In genomic region chrX:68935362-68935761, GRCh38 we compare ENCODE assay signal across 14 cellular contexts.
"Had no signal": no experiment of that assay in that cellular context is flagged by ENCODE, and none has a peak within 500 bp of the region (broad histone marks: within the 10 kb centered on the region; RNA-seq: fewer than 3 reads in every experiment).

No MANE protein-coding gene starts in this region.

- H3K27me3 ChIP-seq: brain microvascular endothelial cell, SJSA1, suprapubic skin, upper lobe of left lung had no signal

- FAIRE-seq: TTC549 had no signal

- H3K36me3 ChIP-seq: brain microvascular endothelial cell, SJSA1, suprapubic skin, upper lobe of left lung had no signal

- DNase-seq: activated CD4-positive, alpha-beta T cell treated with anti-CD3 and anti-CD28 coated beads for 48 hours; activated CD8-positive, alpha-beta memory T cell treated with anti-CD3 and anti-CD28 coated beads, Interleukin-2, amount 50 U/mL, for 48 hours; activated naive CD8-positive, alpha-beta T cell treated with anti-CD3 and anti-CD28 coated beads, Interleukin-2, amount 10 ng/mL, durations not matched to agents 7 days and 5 days; brain microvascular endothelial cell; dermis blood vessel endothelial cell; hippocampal formation; stimulated activated CD4-positive, alpha-beta T cell treated with anti-CD3 and anti-CD28 coated beads, Interleukin-15, amount 100 ng/mL, for 24 hours; stimulated activated CD4-positive, alpha-beta T cell treated with anti-CD3 and anti-CD28 coated beads, Interleukin-4, amount 100 ng/mL, for 1 hour; stimulated activated naive CD4-positive, alpha-beta T cell treated with Interleukin-2 at 50 U/mL for 16 hours; T-helper 2 cell had no signal

- H3K27ac ChIP-seq: brain microvascular endothelial cell, SJSA1, suprapubic skin had no signal

- H3K4me3 ChIP-seq: SJSA1, suprapubic skin, upper lobe of left lung had no signal

- H3K9me3 ChIP-seq: SJSA1, suprapubic skin, upper lobe of left lung had no signal
